ENCODE assay signal across 18 cellular contexts in the genomic region with DNA sequence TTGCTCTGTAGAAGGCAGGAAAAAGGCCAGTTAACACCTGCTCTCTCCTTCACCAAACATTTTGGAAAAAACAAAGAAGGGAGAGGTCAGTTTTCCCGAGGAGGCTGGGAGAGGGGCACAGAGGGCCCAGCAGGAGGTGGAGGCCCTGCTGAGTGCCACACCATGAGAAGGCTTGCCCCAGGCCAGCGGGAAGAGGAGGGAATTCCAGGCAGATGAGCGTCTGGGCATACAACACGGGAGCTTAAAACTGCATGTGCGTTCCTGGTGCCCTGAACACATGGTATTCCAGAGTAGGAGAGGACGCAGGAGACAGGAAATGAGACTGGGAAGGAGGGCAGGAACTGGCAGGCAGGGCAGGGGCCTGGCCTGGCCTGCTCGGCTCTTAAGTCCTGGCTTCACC.
DNase-seq lines count a peak whose midpoint lies in the region; FAIRE-seq and TF ChIP-seq lines count a peak whose summit lies in the region.
"Had no signal": no experiment of that assay in that cellular context is flagged by ENCODE, and none has a peak within 500 bp of the region (broad histone marks: within the 10 kb centered on the region; RNA-seq: fewer than 3 reads in every experiment).

No MANE protein-coding gene starts in this region.

- dilution Hi-C loops in endothelial cell of umbilical vein (cut with MboI; ENCODE audit: extremely low pct_ligation_motif_present, low sequenced_read_pairs) = no loop called here

- no peak overlapping the region for H4K8ac ChIP-seq in neuronal stem cell (ENCODE audit: low read depth, low read length)

- H3K79me1 ChIP-seq in neuronal stem cell (ENCODE audit: low read depth, low read length) = no peaks in the 10 kb centered on the region

- BruUV-seq in endothelial cell of umbilical vein (replicated peaks; lab: Mats Ljungman, UMichigan) = no TSS peak

- H2BK5ac ChIP-seq in neuronal stem cell (ENCODE audit: low read length) = no peak overlapping the region

- no peak overlapping the region for H4K91ac ChIP-seq in neuronal stem cell (ENCODE audit: low read depth, low read length, poor library complexity)

- no peak overlapping the region for H3K9ac ChIP-seq in endothelial cell of umbilical vein (replicated peaks; ENCODE audit: extremely low read depth, insufficient read depth, low read length)
- H3K9ac ChIP-seq in neuronal stem cell (ENCODE audit: low read depth, low read length, poor library complexity) = peak overlapping the region; percentile 47

- no peaks in the 10 kb centered on the region for H3K79me2 ChIP-seq in endothelial cell of umbilical vein (ENCODE audit: control insufficient read depth, insufficient read depth, low read length)

- H2AFZ ChIP-seq in endothelial cell of umbilical vein (ENCODE audit: low read depth, low read length) (peak overlapping the region; percentile 87), neuronal stem cell (ENCODE audit: low read length) (no peak overlapping the region)

- H3K4me2 ChIP-seq in endothelial cell of umbilical vein (ENCODE audit: insufficient read depth, low read length) (no peak overlapping the region), neuronal stem cell (ENCODE audit: insufficient read depth, low read length, poor library complexity, severe bottlenecking) (no peak overlapping the region)

- H2AK5ac ChIP-seq in neuronal stem cell (ENCODE audit: low read depth, low read length) = no peak overlapping the region

- H4K20me1 ChIP-seq in endothelial cell of umbilical vein (replicated peaks; ENCODE audit: control insufficient read depth, extremely low read depth, insufficient read depth, low read length) = no peaks in the 10 kb centered on the region

- CTCF ChIA-PET in endothelial cell of umbilical vein (lab: Charles Lee) = interaction anchor here (1.0 to 1.2 kb wide), 2 partner anchors 17 to 83 kb away, joined by 3 to 4 read pairs; no protein-coding TSS in a partner anchor

- H3K9me3 ChIP-seq in endothelial cell of umbilical vein (replicated peaks; ENCODE audit: control insufficient read depth, insufficient read depth, low read length) (no peaks in the 10 kb centered on the region), neuronal stem cell (replicated peaks in 1 of 2; ENCODE audit: control insufficient read depth in 2 of 2, insufficient read depth in 1 of 2, low read depth in 1 of 2, low read length in 2 of 2) (peaks cover 2 to 7% of the 10 kb centered on the region in 2 donors)
- H3K9me3 ChIP-seq: prostate gland had no signal

- intact Hi-C loops in endothelial cell of umbilical vein (cut with micrococcal nuclease) = no loop called here

- TF ChIP-seq POLR2A in endothelial cell of umbilical vein (IDR thresholded peaks at IDR 0.05; ENCODE audit: low read depth, low read length) = no peak

- H3K9me1 ChIP-seq in endothelial cell of umbilical vein (replicated peaks; ENCODE audit: control insufficient read depth, extremely low read depth, insufficient read depth, low read length) = no peaks in the 10 kb centered on the region

- no peak overlapping the region for H2BK120ac ChIP-seq in neuronal stem cell (ENCODE audit: low read depth, low read length)

- POLR2A ChIA-PET in endothelial cell of umbilical vein (lab: Charles Lee) = no interaction called here

- H3K4me3 ChIP-seq in H7 (ENCODE audit: insufficient read depth, low read depth, low read length) (no peak overlapping the region), endothelial cell of umbilical vein (replicated peaks in 1 of 3; ENCODE audit: insufficient read depth in 1 of 3, low read depth in 1 of 3, low read length in 3 of 3) (no peak overlapping the region), neuronal stem cell (ENCODE audit: low read length in 2 of 2) (no peak overlapping the region)
- H3K4me3 ChIP-seq: GM12878, prostate gland had no signal

- no peaks in the 10 kb centered on the region for H3K27me3 ChIP-seq in H7 (ENCODE audit: control insufficient read depth, insufficient read depth, low read length)
- no peaks in the 10 kb centered on the region for H3K27me3 ChIP-seq in endothelial cell of umbilical vein (ENCODE audit: control insufficient read depth in 2 of 2, insufficient read depth in 2 of 2, low read length in 2 of 2)
- no peaks in the 10 kb centered on the region for H3K27me3 ChIP-seq in neuronal stem cell (ENCODE audit: control insufficient read depth in 3 of 3, insufficient read depth in 3 of 3, low read depth in 1 of 3, low read length in 3 of 3)

- H2BK12ac ChIP-seq in neuronal stem cell (ENCODE audit: low read length) = no peak overlapping the region

- H2BK15ac ChIP-seq in neuronal stem cell (ENCODE audit: low read length) = no peak overlapping the region

- peak overlapping the region; percentile 17 for H3K23ac ChIP-seq in neuronal stem cell (ENCODE audit: low read depth, low read length, poor library complexity)

- H3K18ac ChIP-seq in neuronal stem cell (ENCODE audit: low read length) = peak overlapping the region; percentile 77

- H3K27ac ChIP-seq in endothelial cell of umbilical vein (ENCODE audit: insufficient read depth, low read depth, low read length) = no peak overlapping the region
- no peak overlapping the region for H3K27ac ChIP-seq in neuronal stem cell (replicated peaks; ENCODE audit: low read length)
- H3K27ac ChIP-seq: prostate gland had no signal

- no peak overlapping the region for H3K4ac ChIP-seq in neuronal stem cell (ENCODE audit: low read length)

- H3K36me3 ChIP-seq in H7 (replicated peaks; ENCODE audit: control insufficient read depth, insufficient read depth, low read length) = no peaks in the 10 kb centered on the region
- H3K36me3 ChIP-seq in endothelial cell of umbilical vein (ENCODE audit: control insufficient read depth in 2 of 2, extremely low read depth in 1 of 2, insufficient read depth in 2 of 2, low read length in 2 of 2) = no peaks in the 10 kb centered on the region
- H3K36me3 ChIP-seq in neuronal stem cell (replicated peaks in 1 of 2; ENCODE audit: control insufficient read depth in 2 of 2, insufficient read depth in 2 of 2, low read length in 2 of 2) = peaks cover 0 to 3% of the 10 kb centered on the region in 2 donors
- H3K36me3 ChIP-seq: prostate gland had no signal

- TF ChIP-seq CTCF in endothelial cell of umbilical vein (IDR thresholded peaks at IDR 0.05; ENCODE audit: extremely low read depth in 1 of 2, insufficient read depth in 1 of 2, low read depth in 1 of 2, low read length in 2 of 2) = no peak

- no CpG with 5 or more reads among the region's 7 CpGs for WGBS in neuronal stem cell (ENCODE audit: extremely low coverage in 2 of 2, insufficient read length in 2 of 2, insufficient replicate concordance in 1 of 2), 2 donors

- no peak overlapping the region for H3K14ac ChIP-seq in neuronal stem cell (ENCODE audit: low read length)

- H3K4me1 ChIP-seq in endothelial cell of umbilical vein (ENCODE audit: control insufficient read depth, extremely low read depth, insufficient read depth, low read length) (no peaks in the 10 kb centered on the region), neuronal stem cell (ENCODE audit: control insufficient read depth in 2 of 2, insufficient read depth in 1 of 2, low read depth in 1 of 2, low read length in 2 of 2) (peaks cover 2 to 6% of the 10 kb centered on the region in 2 donors)
- H3K4me1 ChIP-seq: prostate gland had no signal

- peak; percentile 37 for FAIRE-seq in endothelial cell of umbilical vein (lab: Jason Lieb, UNC)
- FAIRE-seq: colon, GM12878 had no signal

- DNase-seq in H7 = peak; percentile 61
- peak; percentile 95 for DNase-seq in NCI-H146 (lab: John Stamatoyannopoulos, UW)
- DNase-seq in endothelial cell of umbilical vein (ENCODE audit: low read depth, low spot score) = peak; percentile 20
- DNase-seq in neuronal stem cell (ENCODE audit: low spot score) = no peak
- no peak for DNase-seq in AG20443 (ENCODE audit: low spot score)
- DNase-seq in NCI-H510A (lab: John Stamatoyannopoulos, UW) = no peak
- no peak for DNase-seq in occipital lobe (lab: John Stamatoyannopoulos, UW)
- DNase-seq: activated CD4-positive, alpha-beta T cell treated with anti-CD3 and anti-CD28 coated beads, Interleukin-2, amount 10 ng/mL, durations not matched to agents 24 days and 14 days; CD8-positive, alpha-beta memory T cell; HFFc6; left cardiac atrium; natural killer cell; NCI-H1105; NCI-H510A treated with DMSO at 0.1 percent for 48 hours; NK-92 treated with Interleukin-12 subunit alpha and Interleukin-12 subunit beta, amount 100 ng/mL, for 24 hours had no signal

TF ChIP-seq in endothelial cell of umbilical vein, 7 proteins besides CTCF, POLR2A, EP300 and RAD21:
- TF ChIP-seq FOS (IDR thresholded peaks at IDR 0.05; ENCODE audit: borderline replicate concordance, insufficient read depth, low read length) (no peak), MYC (IDR thresholded peaks at IDR 0.05; ENCODE audit: low read depth, low read length) (no peak), EZH2 (IDR thresholded peaks at IDR 0.05; ENCODE audit: borderline replicate concordance, low read depth, low read length, severe bottlenecking) (no peak), POLR2AphosphoS5 (IDR thresholded peaks at IDR 0.05; ENCODE audit: insufficient read depth, low read depth, low read length) (no peak), GATA2 (IDR thresholded peaks at IDR 0.05; ENCODE audit: insufficient read depth, insufficient read length, low read depth, low read length) (no peak)
TF ChIP-seq in endothelial cell of umbilical vein: peak in this region for 0.

Comparison
In these comparisons a context has a peak if more than half of its experiments do, and no peak if none do; other contexts are left out.
1. DNase-seq: peak in H7 (single experiment), NCI-H146 (single experiment) and endothelial cell of umbilical vein (single experiment); none in neuronal stem cell (single experiment), AG20443 (single experiment), NCI-H510A (single experiment) and occipital lobe (single experiment).